8 cellular contexts compared by ENCODE assay signal in the genomic region with DNA sequence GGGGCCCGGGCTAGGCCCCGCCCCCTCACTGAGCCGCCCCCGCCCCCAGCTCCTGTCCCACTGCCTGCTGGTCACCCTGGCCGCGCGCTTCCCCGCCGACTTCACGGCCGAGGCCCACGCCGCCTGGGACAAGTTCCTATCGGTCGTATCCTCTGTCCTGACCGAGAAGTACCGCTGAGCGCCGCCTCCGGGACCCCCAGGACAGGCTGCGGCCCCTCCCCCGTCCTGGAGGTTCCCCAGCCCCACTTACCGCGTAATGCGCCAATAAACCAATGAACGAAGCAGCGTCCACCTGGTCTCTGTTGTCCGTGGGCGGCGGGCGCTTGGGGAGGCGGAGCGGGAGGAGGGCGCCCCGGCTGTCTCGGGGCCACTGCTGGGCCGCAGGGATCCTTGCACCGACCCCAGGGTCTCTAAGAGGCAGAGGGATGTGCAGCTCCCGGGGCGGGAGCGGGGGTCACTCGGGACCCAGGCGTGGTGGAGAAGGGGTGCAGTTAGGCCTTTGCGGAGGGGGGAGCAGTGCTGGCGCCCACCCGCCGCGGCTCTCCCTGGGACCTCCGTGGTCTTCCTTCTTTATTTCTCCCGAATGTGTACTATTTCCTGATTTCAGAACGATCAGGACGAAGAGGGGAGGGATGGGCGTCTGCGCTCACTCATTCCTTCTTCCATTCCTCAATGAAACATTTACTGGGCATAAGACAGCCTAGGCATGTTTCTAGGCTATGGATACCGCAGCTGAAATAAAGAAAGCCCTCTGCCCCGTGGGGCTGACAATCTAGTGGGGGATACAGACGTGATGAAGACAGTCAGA.
A peak's percentile ranks its signal among the peaks of the same experiment; 100 is the strongest.
DNase-seq lines count a peak whose midpoint lies in the region; ATAC-seq and TF ChIP-seq lines count a peak whose summit lies in the region.

No MANE protein-coding gene starts in this region.

- no peaks in the 10 kb centered on the region for H3K4me1 ChIP-seq in RWPE2 (ENCODE audit: insufficient read depth, poor library complexity, severe bottlenecking)

- H3K27ac ChIP-seq in RWPE2 (ENCODE audit: poor library complexity, severe bottlenecking): no peak overlapping the region

- peak overlapping the region; percentile 39 for H3K4me3 ChIP-seq in RWPE2 (ENCODE audit: severe bottlenecking)
- peak overlapping the region; percentile 30 for H3K4me3 ChIP-seq in epithelial cell of esophagus (ENCODE audit: low read length)

- H3K9me3 ChIP-seq in RWPE2 (ENCODE audit: severe bottlenecking): no peaks in the 10 kb centered on the region

- peaks cover 10% of the 10 kb centered on the region for H3K4me1 Mint-ChIP-seq in nephron progenitor cell

- peaks cover 12% of the 10 kb centered on the region for H3K9me3 Mint-ChIP-seq in nephron progenitor cell

- TF ChIP-seq CTCF in RWPE2 (IDR thresholded peaks at IDR 0.05; ENCODE audit: poor library complexity, severe bottlenecking) (no peak), epithelial cell of esophagus (IDR thresholded peaks at IDR 0.05; ENCODE audit: insufficient read depth, low read depth, low read length, missing control alignments) (no peak), nephron progenitor cell (IDR thresholded peaks at IDR 0.05) (no peak)

- no peak overlapping the region for H3K27ac Mint-ChIP-seq in nephron progenitor cell

- H3K4me3 Mint-ChIP-seq in nephron progenitor cell: peak overlapping the region; percentile 79

- no peaks in the 10 kb centered on the region for H3K36me3 ChIP-seq in RWPE2 (ENCODE audit: low read depth)

- ATAC-seq in RWPE2 (ENCODE audit: low read depth): peak; percentile 62
- no peak for ATAC-seq in HG03571 (IDR thresholded peaks at IDR 0.05; ENCODE audit: unreplicated experiment)
- ATAC-seq in GM19467 (IDR thresholded peaks at IDR 0.05; ENCODE audit: unreplicated experiment): no peak

- H3K27me3 Mint-ChIP-seq in nephron progenitor cell (ENCODE audit: low read depth, poor library complexity): peaks cover 91% of the 10 kb centered on the region

- no peaks in the 10 kb centered on the region for H3K36me3 Mint-ChIP-seq in nephron progenitor cell (ENCODE audit: low read depth)

- peak; percentile 39 for DNase-seq in NCI-H146 (lab: John Stamatoyannopoulos, UW)
- DNase-seq in NCI-H146 treated with DMSO at 0.1 percent for 48 hours (lab: John Stamatoyannopoulos, UW; ENCODE audit: unreplicated experiment): no peak
- no peak for DNase-seq in RWPE2 (ENCODE audit: low spot score)
- peak; percentile 43 for DNase-seq in epithelial cell of esophagus (ENCODE audit: low read depth)
- peak; percentile 45 for DNase-seq in nephron progenitor cell
- no peak for DNase-seq in NCI-H2107 (lab: John Stamatoyannopoulos, UW)

- no peaks in the 10 kb centered on the region for H3K27me3 ChIP-seq in RWPE2 (ENCODE audit: insufficient read depth, poor library complexity, severe bottlenecking)

Comparison
In these comparisons a context has a peak if more than half of its experiments do, and no peak if none do; other contexts are left out.
1. DNase-seq: peak in NCI-H146 (single experiment), epithelial cell of esophagus (single experiment) and nephron progenitor cell (single experiment); none in NCI-H146 treated with DMSO at 0.1 percent for 48 hours (single experiment), RWPE2 (single experiment) and NCI-H2107 (single experiment).